Comparison of ENCODE assay signal across 26 cellular contexts in the genomic region with DNA sequence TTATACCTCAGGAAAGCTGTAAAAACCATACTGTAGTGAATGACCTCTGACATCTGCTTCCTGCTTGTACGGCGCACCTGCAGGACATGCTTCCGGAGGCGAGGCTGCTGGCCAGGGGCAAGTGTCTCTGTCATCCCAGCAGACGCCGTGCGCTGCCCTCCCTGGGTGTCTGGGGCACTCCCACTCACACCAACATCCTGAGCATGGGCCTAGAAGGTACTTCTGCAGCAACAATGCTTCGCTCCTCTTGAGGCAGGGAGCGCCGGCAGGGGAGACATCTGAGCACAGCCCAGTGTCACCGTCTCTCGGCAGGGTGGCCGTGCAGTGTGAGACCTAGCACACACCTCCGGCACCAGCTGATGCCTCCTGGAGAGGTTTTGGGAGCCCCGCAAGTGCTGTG.
DNase-seq lines count a peak whose midpoint lies in the region; ATAC-seq, FAIRE-seq and TF ChIP-seq lines count a peak whose summit lies in the region.
"Had no signal": no experiment of that assay in that cellular context is flagged by ENCODE, and none has a peak within 500 bp of the region (broad histone marks: within the 10 kb centered on the region; RNA-seq: fewer than 3 reads in every experiment).

No MANE protein-coding gene starts in this region.

- no peak overlapping the region for H3K27ac Mint-ChIP-seq in stimulated activated effector memory CD8-positive, alpha-beta T cell treated with anti-CD3 and anti-CD28 coated beads, Interleukin-12 subunit alpha, Interleukin-12 subunit beta, amount 100 ng/mL, for 72 hours

- no peak overlapping the region for H3K4me2 ChIP-seq in neuronal stem cell (ENCODE audit: insufficient read depth, low read length, poor library complexity, severe bottlenecking)
- H3K4me2 ChIP-seq in mesendoderm (ENCODE audit: low read length), result no peak overlapping the region

- H2BK15ac ChIP-seq in neuronal stem cell (ENCODE audit: low read length) (no peak overlapping the region), mesendoderm (replicated peaks; ENCODE audit: low read depth) (no peak overlapping the region)

- peaks cover 34% of the 10 kb centered on the region for H3K36me3 Mint-ChIP-seq in stimulated activated effector memory CD8-positive, alpha-beta T cell treated with anti-CD3 and anti-CD28 coated beads, Interleukin-12 subunit alpha, Interleukin-12 subunit beta, amount 100 ng/mL, for 72 hours

- no peak overlapping the region for H2AFZ ChIP-seq in neuronal stem cell (ENCODE audit: low read length)

- no peak overlapping the region for H4K91ac ChIP-seq in neuronal stem cell (ENCODE audit: low read depth, low read length, poor library complexity)

- H3K36me3 ChIP-seq in kidney (ENCODE audit: control insufficient read depth in 1 of 2, insufficient read depth in 2 of 2, low read length in 2 of 2), result no peaks in the 10 kb centered on the region
- H3K36me3 ChIP-seq in neuronal stem cell (replicated peaks in 1 of 2; ENCODE audit: control insufficient read depth in 2 of 2, insufficient read depth in 2 of 2, low read length in 2 of 2), result peaks cover 12 to 14% of the 10 kb centered on the region in 2 donors
- no peaks in the 10 kb centered on the region for H3K36me3 ChIP-seq in mesendoderm (ENCODE audit: control insufficient read depth, insufficient read depth, low read length)

- no peak for FAIRE-seq in kidney (lab: Jason Lieb, UNC)
- FAIRE-seq: G401.6, GM12892, GM18507, H1 had no signal

- H3K14ac ChIP-seq in neuronal stem cell (ENCODE audit: low read length), result no peak overlapping the region

- H3K18ac ChIP-seq in neuronal stem cell (ENCODE audit: low read length) (peak overlapping the region; percentile 21), mesendoderm (ENCODE audit: low read length) (no peak overlapping the region)

- H3K56ac ChIP-seq in mesendoderm (ENCODE audit: low read length), result no peak overlapping the region

- H3K27me3 ChIP-seq in right cardiac atrium (ENCODE audit: control insufficient read depth, insufficient read depth) (no peaks in the 10 kb centered on the region), neuronal stem cell (ENCODE audit: control insufficient read depth in 3 of 3, insufficient read depth in 3 of 3, low read depth in 1 of 3, low read length in 3 of 3) (no peaks in the 10 kb centered on the region), mesendoderm (ENCODE audit: insufficient read depth, low read length, poor library complexity) (no peaks in the 10 kb centered on the region)

- no peak overlapping the region for H3K27ac ChIP-seq in right cardiac atrium (ENCODE audit: low read length)
- H3K27ac ChIP-seq in kidney (ENCODE audit: low read depth in 2 of 2, low read length in 2 of 2), result no peak overlapping the region
- no peak overlapping the region for H3K27ac ChIP-seq in neuronal stem cell (replicated peaks; ENCODE audit: low read length)
- H3K27ac ChIP-seq in mesendoderm (ENCODE audit: low read depth, low read length), result no peak overlapping the region
- H3K27ac ChIP-seq: C4-2B, RWPE1 had no signal

- no peaks in the 10 kb centered on the region for H3K79me2 ChIP-seq in mesendoderm (ENCODE audit: control insufficient read depth, insufficient read depth, low read length)

- H3K23ac ChIP-seq in neuronal stem cell (ENCODE audit: low read depth, low read length, poor library complexity) (no peak overlapping the region), mesendoderm (ENCODE audit: low read length) (no peak overlapping the region)

- H4K8ac ChIP-seq in neuronal stem cell (ENCODE audit: low read depth, low read length) (no peak overlapping the region), mesendoderm (ENCODE audit: low read depth, low read length) (no peak overlapping the region)

- H3K4me1 ChIP-seq in right cardiac atrium (ENCODE audit: control insufficient read depth, insufficient read depth, low read length) (no peaks in the 10 kb centered on the region), kidney (ENCODE audit: control insufficient read depth in 1 of 2, insufficient read depth in 1 of 2, low read depth in 1 of 2, low read length in 2 of 2) (no peaks in the 10 kb centered on the region), neuronal stem cell (ENCODE audit: control insufficient read depth in 2 of 2, insufficient read depth in 1 of 2, low read depth in 1 of 2, low read length in 2 of 2) (peaks cover 0 to 7% of the 10 kb centered on the region in 2 donors), mesendoderm (ENCODE audit: control insufficient read depth, low read depth, low read length) (no peaks in the 10 kb centered on the region)

- no peak overlapping the region for H2BK120ac ChIP-seq in neuronal stem cell (ENCODE audit: low read depth, low read length)
- H2BK120ac ChIP-seq in mesendoderm (ENCODE audit: low read depth, low read length), result no peak overlapping the region

- ATAC-seq in Right ventricle myocardium inferior (no peak), right cardiac atrium (no peak), GM18907 (IDR thresholded peaks at IDR 0.05; ENCODE audit: unreplicated experiment) (no peak)
- ATAC-seq in stimulated activated effector memory CD8-positive, alpha-beta T cell treated with anti-CD3 and anti-CD28 coated beads, Interleukin-12 subunit alpha, Interleukin-12 subunit beta, amount 100 ng/mL, for 72 hours, result no peak
- ATAC-seq: HCT116 had no signal

- peaks cover 35% of the 10 kb centered on the region for H3K4me1 Mint-ChIP-seq in stimulated activated effector memory CD8-positive, alpha-beta T cell treated with anti-CD3 and anti-CD28 coated beads, Interleukin-12 subunit alpha, Interleukin-12 subunit beta, amount 100 ng/mL, for 72 hours

- no peak for TF ChIP-seq CTCF in kidney (IDR thresholded peaks at IDR 0.05; ENCODE audit: borderline replicate concordance, extremely low read depth, insufficient read depth)

- H3K9me3 ChIP-seq in right cardiac atrium (ENCODE audit: control insufficient read depth, low read length) (no peaks in the 10 kb centered on the region), kidney (ENCODE audit: control insufficient read depth in 1 of 2, low read length in 2 of 2) (no peaks in the 10 kb centered on the region), neuronal stem cell (replicated peaks in 1 of 2; ENCODE audit: control insufficient read depth in 2 of 2, insufficient read depth in 1 of 2, low read depth in 1 of 2, low read length in 2 of 2) (peaks cover 0 to 6% of the 10 kb centered on the region in 2 donors)

- DNase-seq in Right ventricle myocardium inferior (ENCODE audit: missing footprints) (peak; percentile 21), right cardiac atrium (no peak), NCI-H748 (lab: John Stamatoyannopoulos, UW; ENCODE audit: unreplicated experiment) (peak; percentile 75), kidney (peak; percentile 48), neuronal stem cell (ENCODE audit: low spot score) (no peak), mesendoderm (no peak)
- DNase-seq in stimulated activated effector memory CD8-positive, alpha-beta T cell treated with anti-CD3 and anti-CD28 coated beads, Interleukin-12 subunit alpha, Interleukin-12 subunit beta, amount 100 ng/mL, for 72 hours (ENCODE audit: low spot score in 2 of 2), result no peak
- DNase-seq: AML-193; CD8-positive, alpha-beta memory T cell; KG1; NCI-H1092; NCI-H1436; NCI-H187 treated with DMSO at 0.1 percent for 48 hours; NCI-H2107; NCI-H2227 treated with DMSO at 0.1 percent for 48 hours; NCI-H510A; NCI-H774; NK-92 treated with Interleukin-12 subunit alpha and Interleukin-12 subunit beta, amount 100 ng/mL, for 24 hours had no signal

- intact Hi-C loops in Right ventricle myocardium inferior (cut with DNase I), result no loop called here
- intact Hi-C loops in right cardiac atrium (cut with DNase I), result no loop called here
- intact Hi-C loops in kidney (cut with DNase I), result no loop called here

- H2BK12ac ChIP-seq in neuronal stem cell (ENCODE audit: low read length), result no peak overlapping the region

- no peak overlapping the region for H3K4me3 ChIP-seq in right cardiac atrium (ENCODE audit: low read length)
- no peak overlapping the region for H3K4me3 ChIP-seq in kidney (ENCODE audit: low read length in 2 of 2)
- peak overlapping the region in 1 of 2 donors; percentile 43 for H3K4me3 ChIP-seq in neuronal stem cell (ENCODE audit: low read length in 2 of 2)
- H3K4me3 ChIP-seq in mesendoderm (ENCODE audit: low read length), result no peak overlapping the region

- H2AK5ac ChIP-seq in neuronal stem cell (ENCODE audit: low read depth, low read length) (no peak overlapping the region), mesendoderm (ENCODE audit: low read length) (no peak overlapping the region)

- H2BK5ac ChIP-seq in neuronal stem cell (ENCODE audit: low read length), result no peak overlapping the region
- H2BK5ac ChIP-seq in mesendoderm (ENCODE audit: low read length), result no peak overlapping the region

- H3K4me3 Mint-ChIP-seq in stimulated activated effector memory CD8-positive, alpha-beta T cell treated with anti-CD3 and anti-CD28 coated beads, Interleukin-12 subunit alpha, Interleukin-12 subunit beta, amount 100 ng/mL, for 72 hours, result no peak overlapping the region
- H3K4me3 Mint-ChIP-seq: CD8-positive, alpha-beta memory T cell had no signal

- H3K79me1 ChIP-seq in neuronal stem cell (ENCODE audit: low read depth, low read length) (peaks cover 6% of the 10 kb centered on the region), mesendoderm (ENCODE audit: low read length) (no peaks in the 10 kb centered on the region)

- H3K4ac ChIP-seq in neuronal stem cell (ENCODE audit: low read length), result no peak overlapping the region
- H3K4ac ChIP-seq in mesendoderm (ENCODE audit: low read depth, low read length), result no peak overlapping the region

- H4K5ac ChIP-seq in mesendoderm (ENCODE audit: low read length), result no peak overlapping the region

- peaks cover 23% of the 10 kb centered on the region for H3K9me3 Mint-ChIP-seq in stimulated activated effector memory CD8-positive, alpha-beta T cell treated with anti-CD3 and anti-CD28 coated beads, Interleukin-12 subunit alpha, Interleukin-12 subunit beta, amount 100 ng/mL, for 72 hours

- H3K9ac ChIP-seq in kidney (ENCODE audit: low read length in 2 of 2), result no peak overlapping the region
- no peak overlapping the region for H3K9ac ChIP-seq in neuronal stem cell (ENCODE audit: low read depth, low read length, poor library complexity)
- H3K9ac ChIP-seq in mesendoderm (ENCODE audit: low read length), result no peak overlapping the region

- WGBS in right cardiac atrium, result 82% methylated on average over 15 of the region's 15 CpGs
- WGBS in neuronal stem cell (ENCODE audit: extremely low coverage in 2 of 2, insufficient read length in 2 of 2, insufficient replicate concordance in 1 of 2), 2 donors, result no CpG with 5 or more reads among the region's 15 CpGs
- WGBS in mesendoderm (ENCODE audit: extremely low coverage, insufficient coverage, low lambda C conversion rate), result no CpG with 5 or more reads among the region's 15 CpGs

Comparison
In these comparisons a context has a peak if more than half of its experiments do, and no peak if none do; other contexts are left out.
1. DNase-seq: peak in Right ventricle myocardium inferior (single experiment), NCI-H748 (single experiment) and kidney (single experiment); none in right cardiac atrium (0 of 3), neuronal stem cell (single experiment), stimulated activated effector memory CD8-positive, alpha-beta T cell treated with anti-CD3 and anti-CD28 coated beads, Interleukin-12 subunit alpha, Interleukin-12 subunit beta, amount 100 ng/mL, for 72 hours (0 of 2) and mesendoderm (single experiment).